Comparison of ENCODE assay signal across 12 cellular contexts in the genomic region with DNA sequence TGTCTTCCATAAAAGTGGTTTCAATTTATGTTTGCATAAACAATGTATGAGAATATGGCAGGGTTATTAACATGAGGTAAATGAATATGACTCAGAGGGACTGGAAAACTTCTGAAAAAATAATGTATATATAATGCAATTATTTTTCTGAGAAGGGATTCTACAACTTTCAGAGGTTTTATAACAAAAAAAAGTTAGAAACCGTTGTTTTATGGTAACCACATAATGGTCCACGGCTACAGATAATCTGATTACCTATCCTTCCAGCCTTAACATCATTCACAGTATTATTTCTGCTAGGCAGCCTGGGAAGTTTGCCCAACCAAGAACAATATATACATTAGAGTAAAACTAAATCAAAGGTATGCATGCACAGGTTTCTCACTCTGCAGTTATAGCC.
"Had no signal": no experiment of that assay in that cellular context is flagged by ENCODE, and none has a peak within 500 bp of the region (broad histone marks: within the 10 kb centered on the region; RNA-seq: fewer than 3 reads in every experiment).

No MANE protein-coding gene starts in this region.

- DNase-seq: KBM-7; MV-4-11; NCI-H1048; NCI-H1105; NCI-H1417; NCI-H1436 treated with DMSO at 0.1 percent for 48 hours; NCI-H187 treated with DMSO at 0.1 percent for 48 hours; NCI-H2029 treated with DMSO at 0.1 percent for 48 hours; NCI-H2171 treated with DMSO at 0.1 percent for 48 hours; NK-92 treated with Interleukin-12 subunit alpha and Interleukin-12 subunit beta, amount 100 ng/mL, for 24 hours; SHP77 had no signal

- H3K27ac ChIP-seq: RWPE1 had no signal
